In the genomic region with DNA sequence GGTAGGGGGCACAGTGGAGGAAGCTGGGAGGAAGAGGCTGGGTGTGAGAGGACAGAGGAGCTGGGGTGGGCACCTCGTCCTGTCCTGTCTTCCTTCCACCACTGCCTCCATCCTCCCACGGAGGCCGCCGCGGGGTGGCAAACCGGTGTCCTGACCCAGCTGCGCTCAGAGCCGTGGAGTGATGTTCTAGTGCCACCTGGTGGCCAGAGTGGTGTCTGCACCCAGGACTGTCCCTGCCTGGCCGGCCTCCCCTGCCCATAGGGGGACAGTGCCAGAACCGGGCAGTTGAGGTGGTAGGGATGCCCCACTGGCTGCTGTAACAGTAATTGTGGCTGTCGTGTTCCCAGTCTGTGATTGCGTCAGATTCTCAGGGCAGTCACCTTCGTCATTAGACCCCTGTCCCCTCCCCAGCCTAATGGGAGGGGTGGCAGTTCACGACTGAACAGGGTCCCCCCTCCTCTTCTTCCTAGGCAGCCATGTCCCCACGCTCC, we compare ENCODE assay signal across 8 cellular contexts. TPM values are rescaled to one million over a fixed set of nuclear protein-coding genes. Genes with fewer than 3 reads are reported as not detected.
DNase-seq lines count a peak whose midpoint lies in the region; ATAC-seq, FAIRE-seq and TF ChIP-seq lines count a peak whose summit lies in the region.

No MANE protein-coding gene starts in this region.

- no peaks in the 10 kb centered on the region for H3K9me1 ChIP-seq in keratinocyte (ENCODE audit: control insufficient read depth, extremely low read depth, insufficient read depth, low read length)

- H3K9me3 ChIP-seq in keratinocyte (ENCODE audit: control insufficient read depth, low read depth, low read length), result no peaks in the 10 kb centered on the region

- intact Hi-C loops in activated B cell treated with CpG ODN at 0.5 μM for 24 hours (cut with micrococcal nuclease), result loop anchor here (1.0 to 5.0 kb wide), 4 partner anchors 51 to 138 kb away; a partner anchor contains a TSS

- peaks cover 23% of the 10 kb centered on the region for H3K4me1 Mint-ChIP-seq in activated B cell treated with CpG ODN at 0.5 μM for 24 hours

- TF ChIP-seq CTCF in activated B cell treated with CpG ODN at 0.5 μM for 24 hours (IDR thresholded peaks at IDR 0.05), result no peak
- peak; percentile 82 to 100 (median 99) for TF ChIP-seq CTCF in keratinocyte (optimal IDR thresholded peaks at IDR 0.05 in 1 of 3, IDR thresholded peaks at IDR 0.05 in 1 of 3, conservative IDR thresholded peaks at IDR 0.05 in 1 of 3; ENCODE audit: extremely low read depth in 1 of 3, insufficient read depth in 2 of 3, low read length in 3 of 3)

- H3K4me3 Mint-ChIP-seq in activated B cell treated with CpG ODN at 0.5 μM for 24 hours, result no peak overlapping the region

- H3K9me3 Mint-ChIP-seq in activated B cell treated with CpG ODN at 0.5 μM for 24 hours, result no peaks in the 10 kb centered on the region

- no peaks in the 10 kb centered on the region for H3K36me3 ChIP-seq in keratinocyte (ENCODE audit: control insufficient read depth in 2 of 2, extremely low read depth in 1 of 2, insufficient read depth in 2 of 2, low read length in 2 of 2)

- CTCF ChIA-PET in activated B cell treated with CpG ODN at 0.5 μM for 24 hours (lab: Charles Lee), result interaction anchor here (0.8 to 8.6 kb wide), 11 partner anchors 19 to 138 kb away, joined by 3 to 227 read pairs (median 5); a partner anchor contains a TSS

- H4K20me1 ChIP-seq in keratinocyte (ENCODE audit: control insufficient read depth, extremely low read depth, insufficient read depth, low read length), result no peaks in the 10 kb centered on the region

- no peak overlapping the region for H3K27ac Mint-ChIP-seq in activated B cell treated with CpG ODN at 0.5 μM for 24 hours

- H3K9ac ChIP-seq in keratinocyte (ENCODE audit: control insufficient read depth, extremely low read depth, insufficient read depth, low read length), result no peak overlapping the region

- dilution Hi-C loops in keratinocyte (cut with MboI; ENCODE audit: extremely low pct_ligation_motif_present, low sequenced_read_pairs), result no loop called here

- H3K4me1 ChIP-seq in keratinocyte (ENCODE audit: control insufficient read depth, extremely low read depth, insufficient read depth, low read length), result peaks cover 11% of the 10 kb centered on the region

- no peak overlapping the region for H2AFZ ChIP-seq in keratinocyte (ENCODE audit: control insufficient read depth, low read length)

- in situ Hi-C loops in T47D (cut with HindIII; ENCODE audit: low pct_unique_long_range_greater_than_20kb, low sequenced_read_pairs), result no loop called here

- no peak overlapping the region for H3K4me3 ChIP-seq in keratinocyte (ENCODE audit: control insufficient read depth in 2 of 3, extremely low read depth in 1 of 3, insufficient read depth in 2 of 3, low read depth in 1 of 3, low read length in 3 of 3)

- POLR2A ChIA-PET in activated B cell treated with CpG ODN at 0.5 μM for 24 hours (lab: Charles Lee), result interaction anchor here (0.5 to 4.4 kb wide), 11 partner anchors 13 to 411 kb away, joined by 3 to 39 read pairs (median 3); a partner anchor contains a TSS

- H3K36me3 Mint-ChIP-seq in activated B cell treated with CpG ODN at 0.5 μM for 24 hours (ENCODE audit: low read depth), result peaks cover 2% of the 10 kb centered on the region

- FAIRE-seq in keratinocyte (lab: Jason Lieb, UNC), result no peak

- no peak overlapping the region for H3K27ac ChIP-seq in keratinocyte (ENCODE audit: control insufficient read depth, insufficient read depth, low read length)

- no peaks in the 10 kb centered on the region for H3K27me3 Mint-ChIP-seq in activated B cell treated with CpG ODN at 0.5 μM for 24 hours

- no peaks in the 10 kb centered on the region for H3K27me3 ChIP-seq in keratinocyte (ENCODE audit: control insufficient read depth, extremely low read depth, insufficient read depth, low read length)

- DNase-seq in C1 segment of cervical spinal cord (lab: John Stamatoyannopoulos, UW), result peak; percentile 16 to 83 (median 67)
- peak; percentile 80 for DNase-seq in H4 (ENCODE audit: low spot score)
- peak; percentile 81 for DNase-seq in NCI-H2196 (lab: John Stamatoyannopoulos, UW; ENCODE audit: unreplicated experiment)
- DNase-seq in activated B cell treated with CpG ODN at 0.5 μM for 24 hours, result peak; percentile 89
- DNase-seq in T47D (ENCODE audit: low read depth in 1 of 2, low spot score in 1 of 2), result peak; percentile 71 to 76
- DNase-seq in keratinocyte (ENCODE audit: low read depth, low spot score), result no peak
- DNase-seq in stimulated activated CD4-positive, alpha-beta T cell treated with anti-CD3 and anti-CD28 coated beads, Interleukin-1b, Interleukin-23, amount 100 ng/mL, for 48 hours, result peak; percentile 85

- peaks cover 2% of the 10 kb centered on the region for H3K79me2 ChIP-seq in keratinocyte (ENCODE audit: control insufficient read depth, insufficient read depth, low read length)

- peak; percentile 43 for ATAC-seq in activated B cell treated with CpG ODN at 0.5 μM for 24 hours (ENCODE audit: low read depth)
- no peak for ATAC-seq in HG03108 (IDR thresholded peaks at IDR 0.05; ENCODE audit: unreplicated experiment)

- H3K4me2 ChIP-seq in keratinocyte (ENCODE audit: control insufficient read depth, extremely low read depth, insufficient read depth, low read depth, low read length), result no peak overlapping the region

RNA-seq across cellular contexts. Expression of a gene that starts 11.1 kb away (rescaled TPM):
- 8.7 and 9.3 TPM in 2 replicates for total RNA-seq in H4 (2014; rRNA removed; shearing (Covaris generic))
- total RNA-seq in activated B cell treated with CpG ODN at 0.5 μM for 24 hours, result 147 and 168 TPM in 2 replicates
- 2.4 to 3.5 TPM (median 2.5 TPM) in 3 replicates for polyA plus RNA-seq in keratinocyte
- 5.3 TPM for polyA plus RNA-seq in keratinocyte (2011; ENCODE audit: low read depth)
- 1.9 and 3.1 TPM in 2 replicates for polyA plus RNA-seq in keratinocyte (2011; cell fraction: cytosol; rRNA removed)
- polyA plus RNA-seq in keratinocyte (2011; cell fraction: nucleus; rRNA removed), result 4.0 and 4.8 TPM in 2 replicates
- polyA plus RNA-seq in keratinocyte (2012; ENCODE audit: low replicate concordance), result 2.9 and 3.8 TPM in 2 replicates
- 1.0 to 1.6 TPM (median 1.3 TPM) in 3 replicates for polyA minus RNA-seq in keratinocyte
- polyA minus RNA-seq in keratinocyte (2011; cell fraction: cytosol; rRNA and poly(A)+ RNA removed), result 4.4 TPM
- polyA minus RNA-seq in keratinocyte (2011; cell fraction: nucleus; rRNA and poly(A)+ RNA removed), result 2.8 and 6.6 TPM in 2 replicates

RNA-seq across cellular contexts. Expression of a gene that starts 30.0 kb away (rescaled TPM):
- total RNA-seq in H4 (2014; rRNA removed; shearing (Covaris generic)), result 0.49 and 1.7 TPM in 2 replicates
- total RNA-seq in activated B cell treated with CpG ODN at 0.5 μM for 24 hours, result 0.17 TPM in 1 of 2 replicates, not detected in the other
- not detected in 3 replicates for polyA plus RNA-seq in keratinocyte
- polyA plus RNA-seq in keratinocyte (2011; ENCODE audit: low read depth), result not detected
- not detected in 2 replicates for polyA plus RNA-seq in keratinocyte (2011; cell fraction: cytosol; rRNA removed)
- polyA plus RNA-seq in keratinocyte (2011; cell fraction: nucleus; rRNA removed), result not detected in 2 replicates
- polyA plus RNA-seq in keratinocyte (2012; ENCODE audit: low replicate concordance), result 0.06 TPM in 1 of 2 replicates, not detected in the other
- polyA minus RNA-seq in keratinocyte, result not detected in 3 replicates
- not detected for polyA minus RNA-seq in keratinocyte (2011; cell fraction: cytosol; rRNA and poly(A)+ RNA removed)
- polyA minus RNA-seq in keratinocyte (2011; cell fraction: nucleus; rRNA and poly(A)+ RNA removed), result not detected in 2 replicates

Comparison
In these comparisons a context has a peak if more than half of its experiments do, and no peak if none do; other contexts are left out.
1. RNA of a gene that starts 11.1 kb away (total RNA-seq): 147 to 168 TPM in activated B cell treated with CpG ODN at 0.5 μM for 24 hours; 8.7 to 9.3 TPM in H4; every median in the first group is over 10 times any median in the second.